In genomic region chr19:38227272-38228004, GRCh38 we compare ENCODE assay signal across 17 cellular contexts. TPM values are rescaled to one million over a fixed set of nuclear protein-coding genes. Genes with fewer than 3 reads are reported as not detected.
DNase-seq lines count a peak whose midpoint lies in the region; ATAC-seq and TF ChIP-seq lines count a peak whose summit lies in the region.
"Had no signal": no experiment of that assay in that cellular context is flagged by ENCODE, and none has a peak within 500 bp of the region (broad histone marks: within the 10 kb centered on the region; RNA-seq: fewer than 3 reads in every experiment).

No MANE protein-coding gene starts in this region.

- H3K4me3 ChIP-seq in right atrium auricular region (no peak overlapping the region), WERI-Rb-1 (ENCODE audit: low read depth, low read length) (peak overlapping the region; percentile 23), iPS-18c (ENCODE audit: insufficient read depth, low read depth, low read length) (peak overlapping the region; percentile 41), GM23248 (no peak overlapping the region)

- no peak overlapping the region for H3K9ac ChIP-seq in GM23248

- H3F3A ChIP-seq in GM23248 (ENCODE audit: insufficient read depth): peaks cover 6% of the 10 kb centered on the region; the same call in 1 of the 2 replicates

- H4K20me1 ChIP-seq in GM23248 (ENCODE audit: insufficient read depth): no peaks in the 10 kb centered on the region

- no peak overlapping the region for H2AFZ ChIP-seq in GM23248

- peak; percentile 7 for DNase-seq in Right ventricle myocardium inferior (ENCODE audit: missing footprints)
- DNase-seq in right atrium auricular region (ENCODE audit: low spot score): no peak
- DNase-seq in WERI-Rb-1: no peak
- no peak for DNase-seq in type B pancreatic cell (ENCODE audit: extremely low spot score, unreplicated experiment)
- no peak for DNase-seq in GM23248
- DNase-seq in posterior vena cava (ENCODE audit: low spot score): no peak
- DNase-seq: activated CD4-positive, CD25-positive, alpha-beta regulatory T cell; activated naive CD4-positive, alpha-beta T cell treated with anti-CD3 and anti-CD28 coated beads for 36 hours; left ventricle myocardium inferior; NCI-H2029; NCI-H774; SW 1271 had no signal

- no peak overlapping the region for H3K27ac Mint-ChIP-seq in type B pancreatic cell
- H3K27ac Mint-ChIP-seq: activated naive CD4-positive, alpha-beta T cell treated with anti-CD3 and anti-CD28 coated beads for 36 hours had no signal

- no peak overlapping the region for H3K4me2 ChIP-seq in GM23248 (ENCODE audit: unreplicated experiment)

- no peaks in the 10 kb centered on the region for H3K36me3 Mint-ChIP-seq in type B pancreatic cell

- peaks cover 20% of the 10 kb centered on the region for H3K4me1 Mint-ChIP-seq in type B pancreatic cell (ENCODE audit: unreplicated experiment)

- ATAC-seq in Right ventricle myocardium inferior (no peak), GM19351 (IDR thresholded peaks at IDR 0.05; ENCODE audit: unreplicated experiment) (no peak)

- H3K27ac ChIP-seq in right atrium auricular region: no peak overlapping the region
- peak overlapping the region; percentile 62 for H3K27ac ChIP-seq in WERI-Rb-1
- no peak overlapping the region for H3K27ac ChIP-seq in GM23248
- H3K27ac ChIP-seq: breast epithelium, left ventricle myocardium inferior had no signal

- H3K36me3 ChIP-seq in right atrium auricular region (no peaks in the 10 kb centered on the region), WERI-Rb-1 (no peaks in the 10 kb centered on the region; the same call in 1 of the 2 replicates), GM23248 (ENCODE audit: low read depth) (no peaks in the 10 kb centered on the region)
- H3K36me3 ChIP-seq: breast epithelium, left ventricle myocardium inferior had no signal

- peaks cover 47% of the 10 kb centered on the region for H3K27me3 Mint-ChIP-seq in type B pancreatic cell

- H3K4me1 ChIP-seq in right atrium auricular region: peaks cover 0 to 24% of the 10 kb centered on the region in 2 donors
- no peaks in the 10 kb centered on the region for H3K4me1 ChIP-seq in GM23248 (ENCODE audit: insufficient read depth)

- WGBS in GM23248 (ENCODE audit: low coverage in 1 of 2, low lambda C conversion rate in 2 of 2, missing lambda C conversion rate in 2 of 2), 2 experiments: 66 to 71% methylated on average over 11 of the region's 11 CpGs

- peak overlapping the region; percentile 74 for H3K4me3 Mint-ChIP-seq in type B pancreatic cell
- H3K4me3 Mint-ChIP-seq: activated naive CD4-positive, alpha-beta T cell treated with anti-CD3 and anti-CD28 coated beads for 36 hours had no signal

- intact Hi-C loops in Right ventricle myocardium inferior (cut with DNase I) (no loop called here), posterior vena cava (cut with DNase I) (loop anchor here in 1 of 2 donors (10.0 kb wide), 1 partner anchor 313 kb away; no protein-coding TSS in a partner anchor)

- H3K9me3 ChIP-seq in right atrium auricular region (no peaks in the 10 kb centered on the region), WERI-Rb-1 (ENCODE audit: severe bottlenecking) (no peaks in the 10 kb centered on the region), iPS-18c (ENCODE audit: control insufficient read depth, insufficient read depth, low read length) (peaks cover 2% of the 10 kb centered on the region), GM23248 (ENCODE audit: low read depth) (no peaks in the 10 kb centered on the region)
- H3K9me3 ChIP-seq: breast epithelium, left ventricle myocardium inferior had no signal

- no peaks in the 10 kb centered on the region for H3K9me3 Mint-ChIP-seq in type B pancreatic cell
- H3K9me3 Mint-ChIP-seq: activated naive CD4-positive, alpha-beta T cell treated with anti-CD3 and anti-CD28 coated beads for 36 hours had no signal

- H3K27me3 ChIP-seq in right atrium auricular region (peaks cover 5 to 22% of the 10 kb centered on the region in 2 donors), WERI-Rb-1 (ENCODE audit: insufficient read depth, low read depth, severe bottlenecking) (no peaks in the 10 kb centered on the region), GM23248 (replicated peaks; ENCODE audit: insufficient read depth) (no peaks in the 10 kb centered on the region)

- in situ Hi-C loops in GM23248 (cut with MboI): no loop called here

- no peak for TF ChIP-seq CTCF in right atrium auricular region (IDR thresholded peaks at IDR 0.05)
- no peak for TF ChIP-seq CTCF in WERI-Rb-1 (IDR thresholded peaks at IDR 0.05; ENCODE audit: low read depth, low read length)
- TF ChIP-seq CTCF in type B pancreatic cell (conservative IDR thresholded peaks at IDR 0.05): no peak

- no peaks in the 10 kb centered on the region for H3K79me2 ChIP-seq in GM23248 (ENCODE audit: insufficient read depth)

- H3K9me2 ChIP-seq in GM23248 (ENCODE audit: insufficient read depth): no peaks in the 10 kb centered on the region

RNA-seq across cellular contexts. Expression of gene DPF1, which starts 3.4 kb away (rescaled TPM):
- total RNA-seq in Right ventricle myocardium inferior (0.11 TPM), right atrium auricular region (not detected), type B pancreatic cell (ENCODE audit: low replicate concordance) (0.93 and 12.6 TPM in 2 replicates), posterior vena cava (under 1 TPM; 0.14 to 0.65 TPM)
- 2.4 and 5.2 TPM in 2 replicates for total RNA-seq in GM23248 (2014; rRNA removed; shearing (Covaris generic))
- polyA plus RNA-seq in GM23248 (2016; fragmentation: Nextera tagmentation; extraction: Ambion mirVana): 1.5 and 2.3 TPM in 2 replicates
- total RNA-seq: breast epithelium, subcutaneous adipose tissue had no signal

RNA-seq across cellular contexts. Expression of gene PPP1R14A, which starts 28.7 kb away (rescaled TPM):
- total RNA-seq in Right ventricle myocardium inferior (35.9 TPM), right atrium auricular region (10 to 100 TPM; 28.0 to 30.0 TPM), type B pancreatic cell (ENCODE audit: low replicate concordance) (14.9 and 20.7 TPM in 2 replicates), posterior vena cava (100 to 1,000 TPM; 314 to 462 TPM)
- 0.65 TPM in 1 of 2 replicates, not detected in the other for total RNA-seq in GM23248 (2014; rRNA removed; shearing (Covaris generic))
- polyA plus RNA-seq in GM23248 (2016; fragmentation: Nextera tagmentation; extraction: Ambion mirVana): 4.0 and 5.3 TPM in 2 replicates
- total RNA-seq: activated naive CD4-positive, alpha-beta T cell treated with anti-CD3 and anti-CD28 coated beads for 36 hours; HT1080 had no signal

RNA-seq across cellular contexts. Expression of gene SPINT2, which starts 36.9 kb away (rescaled TPM):
- total RNA-seq in Right ventricle myocardium inferior (9.1 TPM), right atrium auricular region (10 to 100 TPM; 11.1 to 52.7 TPM), type B pancreatic cell (ENCODE audit: low replicate concordance) (243 and 526 TPM in 2 replicates), posterior vena cava (10 to 100 TPM; 25.1 to 39.7 TPM)
- total RNA-seq in GM23248 (2014; rRNA removed; shearing (Covaris generic)): 3.2 and 9.5 TPM in 2 replicates
- 9.3 and 9.8 TPM in 2 replicates for polyA plus RNA-seq in GM23248 (2016; fragmentation: Nextera tagmentation; extraction: Ambion mirVana)

Comparison
In these comparisons a context has a peak if more than half of its experiments do, and no peak if none do; other contexts are left out.
1. H3K4me3 ChIP-seq: peak in WERI-Rb-1 (single experiment) and iPS-18c (single experiment); none in right atrium auricular region (0 of 2) and GM23248 (single experiment).